Comparison of ENCODE assay signal across 1 cellular context in the genomic region with DNA sequence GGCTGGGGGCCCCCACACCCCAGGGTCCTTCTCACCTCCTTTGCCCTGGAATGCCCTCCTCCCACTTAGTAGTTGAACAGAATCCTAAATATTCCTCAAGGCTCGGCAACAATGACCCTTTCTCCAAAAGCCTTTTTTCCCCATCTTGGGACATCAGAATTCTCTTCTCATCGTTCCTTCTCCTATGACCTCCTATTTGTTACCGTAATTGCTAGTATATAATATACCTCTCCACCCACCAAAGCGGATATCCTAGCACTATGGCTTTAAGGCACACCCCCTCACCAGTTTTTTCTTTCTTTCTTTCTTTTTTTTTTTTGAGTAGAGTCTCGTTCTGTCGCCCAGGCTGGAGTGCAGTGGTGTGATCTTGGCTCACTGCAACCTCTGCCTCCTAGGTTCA.
TF ChIP-seq lines count a peak whose summit lies in the region.

No MANE protein-coding gene starts in this region.

TF ChIP-seq in K562, 482 proteins besides CTCF, POLR2A, EP300 and RAD21:
- TF ChIP-seq EGR1 (conservative IDR thresholded peaks at IDR 0.05) (0 out of 2 replicates have a peak, but pooled peaks have one; percentile 28), PHF20 (IDR thresholded peaks at IDR 0.05; ENCODE audit: partially characterized antibody) (no peak), HLTF (IDR thresholded peaks at IDR 0.05) (no peak)
- TF ChIP-seq, protein P1, sequence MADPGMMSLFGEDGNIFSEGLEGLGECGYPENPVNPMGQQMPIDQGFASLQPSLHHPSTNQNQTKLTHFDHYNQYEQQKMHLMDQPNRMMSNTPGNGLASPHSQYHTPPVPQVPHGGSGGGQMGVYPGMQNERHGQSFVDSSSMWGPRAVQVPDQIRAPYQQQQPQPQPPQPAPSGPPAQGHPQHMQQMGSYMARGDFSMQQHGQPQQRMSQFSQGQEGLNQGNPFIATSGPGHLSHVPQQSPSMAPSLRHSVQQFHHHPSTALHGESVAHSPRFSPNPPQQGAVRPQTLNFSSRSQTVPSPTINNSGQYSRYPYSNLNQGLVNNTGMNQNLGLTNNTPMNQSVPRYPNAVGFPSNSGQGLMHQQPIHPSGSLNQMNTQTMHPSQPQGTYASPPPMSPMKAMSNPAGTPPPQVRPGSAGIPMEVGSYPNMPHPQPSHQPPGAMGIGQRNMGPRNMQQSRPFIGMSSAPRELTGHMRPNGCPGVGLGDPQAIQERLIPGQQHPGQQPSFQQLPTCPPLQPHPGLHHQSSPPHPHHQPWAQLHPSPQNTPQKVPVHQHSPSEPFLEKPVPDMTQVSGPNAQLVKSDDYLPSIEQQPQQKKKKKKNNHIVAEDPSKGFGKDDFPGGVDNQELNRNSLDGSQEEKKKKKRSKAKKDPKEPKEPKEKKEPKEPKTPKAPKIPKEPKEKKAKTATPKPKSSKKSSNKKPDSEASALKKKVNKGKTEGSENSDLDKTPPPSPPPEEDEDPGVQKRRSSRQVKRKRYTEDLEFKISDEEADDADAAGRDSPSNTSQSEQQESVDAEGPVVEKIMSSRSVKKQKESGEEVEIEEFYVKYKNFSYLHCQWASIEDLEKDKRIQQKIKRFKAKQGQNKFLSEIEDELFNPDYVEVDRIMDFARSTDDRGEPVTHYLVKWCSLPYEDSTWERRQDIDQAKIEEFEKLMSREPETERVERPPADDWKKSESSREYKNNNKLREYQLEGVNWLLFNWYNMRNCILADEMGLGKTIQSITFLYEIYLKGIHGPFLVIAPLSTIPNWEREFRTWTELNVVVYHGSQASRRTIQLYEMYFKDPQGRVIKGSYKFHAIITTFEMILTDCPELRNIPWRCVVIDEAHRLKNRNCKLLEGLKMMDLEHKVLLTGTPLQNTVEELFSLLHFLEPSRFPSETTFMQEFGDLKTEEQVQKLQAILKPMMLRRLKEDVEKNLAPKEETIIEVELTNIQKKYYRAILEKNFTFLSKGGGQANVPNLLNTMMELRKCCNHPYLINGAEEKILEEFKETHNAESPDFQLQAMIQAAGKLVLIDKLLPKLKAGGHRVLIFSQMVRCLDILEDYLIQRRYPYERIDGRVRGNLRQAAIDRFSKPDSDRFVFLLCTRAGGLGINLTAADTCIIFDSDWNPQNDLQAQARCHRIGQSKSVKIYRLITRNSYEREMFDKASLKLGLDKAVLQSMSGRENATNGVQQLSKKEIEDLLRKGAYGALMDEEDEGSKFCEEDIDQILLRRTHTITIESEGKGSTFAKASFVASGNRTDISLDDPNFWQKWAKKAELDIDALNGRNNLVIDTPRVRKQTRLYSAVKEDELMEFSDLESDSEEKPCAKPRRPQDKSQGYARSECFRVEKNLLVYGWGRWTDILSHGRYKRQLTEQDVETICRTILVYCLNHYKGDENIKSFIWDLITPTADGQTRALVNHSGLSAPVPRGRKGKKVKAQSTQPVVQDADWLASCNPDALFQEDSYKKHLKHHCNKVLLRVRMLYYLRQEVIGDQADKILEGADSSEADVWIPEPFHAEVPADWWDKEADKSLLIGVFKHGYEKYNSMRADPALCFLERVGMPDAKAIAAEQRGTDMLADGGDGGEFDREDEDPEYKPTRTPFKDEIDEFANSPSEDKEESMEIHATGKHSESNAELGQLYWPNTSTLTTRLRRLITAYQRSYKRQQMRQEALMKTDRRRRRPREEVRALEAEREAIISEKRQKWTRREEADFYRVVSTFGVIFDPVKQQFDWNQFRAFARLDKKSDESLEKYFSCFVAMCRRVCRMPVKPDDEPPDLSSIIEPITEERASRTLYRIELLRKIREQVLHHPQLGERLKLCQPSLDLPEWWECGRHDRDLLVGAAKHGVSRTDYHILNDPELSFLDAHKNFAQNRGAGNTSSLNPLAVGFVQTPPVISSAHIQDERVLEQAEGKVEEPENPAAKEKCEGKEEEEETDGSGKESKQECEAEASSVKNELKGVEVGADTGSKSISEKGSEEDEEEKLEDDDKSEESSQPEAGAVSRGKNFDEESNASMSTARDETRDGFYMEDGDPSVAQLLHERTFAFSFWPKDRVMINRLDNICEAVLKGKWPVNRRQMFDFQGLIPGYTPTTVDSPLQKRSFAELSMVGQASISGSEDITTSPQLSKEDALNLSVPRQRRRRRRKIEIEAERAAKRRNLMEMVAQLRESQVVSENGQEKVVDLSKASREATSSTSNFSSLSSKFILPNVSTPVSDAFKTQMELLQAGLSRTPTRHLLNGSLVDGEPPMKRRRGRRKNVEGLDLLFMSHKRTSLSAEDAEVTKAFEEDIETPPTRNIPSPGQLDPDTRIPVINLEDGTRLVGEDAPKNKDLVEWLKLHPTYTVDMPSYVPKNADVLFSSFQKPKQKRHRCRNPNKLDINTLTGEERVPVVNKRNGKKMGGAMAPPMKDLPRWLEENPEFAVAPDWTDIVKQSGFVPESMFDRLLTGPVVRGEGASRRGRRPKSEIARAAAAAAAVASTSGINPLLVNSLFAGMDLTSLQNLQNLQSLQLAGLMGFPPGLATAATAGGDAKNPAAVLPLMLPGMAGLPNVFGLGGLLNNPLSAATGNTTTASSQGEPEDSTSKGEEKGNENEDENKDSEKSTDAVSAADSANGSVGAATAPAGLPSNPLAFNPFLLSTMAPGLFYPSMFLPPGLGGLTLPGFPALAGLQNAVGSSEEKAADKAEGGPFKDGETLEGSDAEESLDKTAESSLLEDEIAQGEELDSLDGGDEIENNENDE (IDR thresholded peaks at IDR 0.05; ENCODE audit: low read depth, low read length): peak; percentile 92
